ENCODE assay signal across 8 cellular contexts in the genomic region with DNA sequence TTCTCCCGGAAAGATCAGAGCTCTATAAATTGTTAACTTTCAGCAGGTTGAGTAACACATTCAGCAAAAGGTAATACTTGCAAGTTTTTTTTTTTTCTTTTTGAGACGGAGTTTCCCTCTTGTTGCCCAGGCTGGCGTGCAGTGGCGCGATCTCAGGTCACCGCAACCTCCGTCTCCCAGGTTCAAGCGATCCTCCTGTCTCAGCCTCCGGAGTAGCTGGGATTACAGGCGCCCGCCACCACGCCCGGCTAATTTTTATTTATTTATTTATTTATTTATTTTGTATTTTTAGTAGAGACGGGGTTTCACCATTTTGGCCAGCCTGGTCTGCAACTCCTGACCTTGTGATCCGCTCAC. TPM values are rescaled to one million over a fixed set of nuclear protein-coding genes. Genes with fewer than 3 reads are reported as not detected.
A peak's percentile ranks its signal among the peaks of the same experiment; 100 is the strongest.
DNase-seq lines count a peak whose midpoint lies in the region; ATAC-seq, FAIRE-seq and TF ChIP-seq lines count a peak whose summit lies in the region.
"Not testable (repeated sequence)": the region's sequence is repeated elsewhere in the genome, so short reads cannot be mapped to it uniquely, and the experiment has no call there.

No MANE protein-coding gene starts in this region.

- POLR2A ChIA-PET in CD4-positive, alpha-beta T cell (lab: Charles Lee), result interaction anchor here (0.6 to 2.4 kb wide), 7 partner anchors 9 to 163 kb away, joined by 3 to 10 read pairs (median 6); partner anchors contain the start of genes OSBPL11 and ZNF148
- POLR2A ChIA-PET in activated B cell treated with CpG ODN at 0.5 μM for 24 hours (lab: Charles Lee), result interaction anchor here (0.6 to 2.0 kb wide), 7 partner anchors 28 to 481 kb away, joined by 3 to 17 read pairs (median 6); partner anchors contain the start of gene OSBPL11
- POLR2A ChIA-PET in K562 (lab: Yijun Ruan, JAX), result interaction anchor here (0.8 kb wide), 1 partner anchor 20 kb away, joined by 5 read pairs; no protein-coding TSS in a partner anchor

- peak overlapping the region; percentile 91 for H3K4me3 ChIP-seq in K562
- peak overlapping the region; percentile 83 to 98 (median 86) for H3K4me3 ChIP-seq in esophagus muscularis mucosa
- peak overlapping the region; percentile 57 to 93 (median 90) for H3K4me3 ChIP-seq in liver (ENCODE audit: low read depth in 1 of 3, low read length in 3 of 3)
- peak overlapping the region; percentile 93 for H3K4me3 ChIP-seq in osteoblast (ENCODE audit: insufficient read depth, low read length)
- H3K4me3 ChIP-seq in testis, result peak overlapping the region; percentile 83 to 95

- peak overlapping the region; percentile 89 for H3K4me2 ChIP-seq in K562 (ENCODE audit: insufficient read depth, low read length)
- H3K4me2 ChIP-seq in osteoblast (ENCODE audit: insufficient read depth, low read length), result peak overlapping the region; percentile 96

- H3K9me3 ChIP-seq in CD4-positive, alpha-beta T cell (ENCODE audit: control insufficient read depth, low read length); KOPT-K1 (ENCODE audit: insufficient read depth, low read length, poor library complexity, severe bottlenecking); K562 (replicated peaks; ENCODE audit: control insufficient read depth, insufficient read depth, low read depth, low read length); esophagus muscularis mucosa; liver (ENCODE audit: control insufficient read depth in 4 of 4, low read length in 3 of 4); osteoblast (ENCODE audit: low read depth, low read length); testis: not testable (repeated sequence)

- H3K79me2 ChIP-seq in K562 (ENCODE audit: control insufficient read depth, insufficient read depth, low read length) (peaks cover 32% of the 10 kb centered on the region), osteoblast (ENCODE audit: insufficient read depth, low read length) (peaks cover 50% of the 10 kb centered on the region)

- H3K36me3 ChIP-seq in KOPT-K1 (ENCODE audit: insufficient read depth, low read length), result peaks cover 25% of the 10 kb centered on the region
- H3K36me3 ChIP-seq in K562 (ENCODE audit: control insufficient read depth, insufficient read depth, low read length), result peaks cover 19% of the 10 kb centered on the region; the same call in 1 of the 3 replicates
- H3K36me3 ChIP-seq in esophagus muscularis mucosa, result peaks cover 0 to 21% (median 10%) of the 10 kb centered on the region in 4 donors
- not testable (repeated sequence) for H3K36me3 ChIP-seq in liver (ENCODE audit: control insufficient read depth in 4 of 4, insufficient read depth in 3 of 4, low read depth in 1 of 4, low read length in 3 of 4); osteoblast (ENCODE audit: insufficient read depth, low read length); testis (ENCODE audit: low read depth, missing control alignments)

- not testable (repeated sequence) for TF ChIP-seq CTCF in CD4-positive, alpha-beta T cell (IDR thresholded peaks at IDR 0.05); activated B cell treated with CpG ODN at 0.5 μM for 24 hours (IDR thresholded peaks at IDR 0.05); K562 (IDR thresholded peaks at IDR 0.05 in 2 of 3, conservative IDR thresholded peaks at IDR 0.05 in 1 of 3; ENCODE audit: insufficient read depth in 2 of 3, low read depth in 1 of 3, low read length in 3 of 3); esophagus muscularis mucosa (IDR thresholded peaks at IDR 0.05); liver (IDR thresholded peaks at IDR 0.05; ENCODE audit: low read depth, low read length, missing input control); osteoblast (IDR thresholded peaks at IDR 0.05; ENCODE audit: extremely low read depth, low read depth, low read length); testis (IDR thresholded peaks at IDR 0.05)

- intact Hi-C loops in CD4-positive, alpha-beta T cell (cut with DNase I, micrococcal nuclease), result loop anchor here in 1 of 2 experiments (2.0 kb wide), 1 partner anchor 74 kb away; the partner anchor contains the start of gene OSBPL11
- intact Hi-C loops in activated B cell treated with CpG ODN at 0.5 μM for 24 hours (cut with micrococcal nuclease), result loop anchor here (1.0 to 2.0 kb wide), 2 partner anchors 75 to 146 kb away; partner anchors contain the start of genes OSBPL11 and ZNF148
- intact Hi-C loops in K562 (cut with micrococcal nuclease); esophagus muscularis mucosa (cut with DNase I); testis (cut with DNase I; ENCODE audit: low total_unique reads): not testable (repeated sequence)

- peak overlapping the region; percentile 98 for H3K4me3 Mint-ChIP-seq in CD4-positive, alpha-beta T cell
- H3K4me3 Mint-ChIP-seq in activated B cell treated with CpG ODN at 0.5 μM for 24 hours, result peak overlapping the region; percentile 98

- ATAC-seq in CD4-positive, alpha-beta T cell (ENCODE audit: poor library complexity); activated B cell treated with CpG ODN at 0.5 μM for 24 hours (ENCODE audit: low read depth); K562: not testable (repeated sequence)

- CTCF ChIA-PET in CD4-positive, alpha-beta T cell (lab: Charles Lee), result interaction anchor here (0.9 kb wide), 1 partner anchor 65 kb away, joined by 5 read pairs; no protein-coding TSS in a partner anchor
- CTCF ChIA-PET in activated B cell treated with CpG ODN at 0.5 μM for 24 hours (lab: Charles Lee), result interaction anchor here (0.6 to 2.4 kb wide), 2 partner anchors 49 to 65 kb away, joined by 3 to 10 read pairs; no protein-coding TSS in a partner anchor
- CTCF ChIA-PET in K562 (lab: Yijun Ruan, JAX; ENCODE audit: low intra/inter-chr PET ratio), result not testable (repeated sequence)

- FAIRE-seq in K562 (lab: Jason Lieb, UNC), result not testable (repeated sequence)

- H3K4me1 Mint-ChIP-seq in CD4-positive, alpha-beta T cell (ENCODE audit: low read depth), result peaks cover 39% of the 10 kb centered on the region
- H3K4me1 Mint-ChIP-seq in activated B cell treated with CpG ODN at 0.5 μM for 24 hours, result peaks cover 39% of the 10 kb centered on the region

- not testable (repeated sequence) for TF ChIP-seq EP300 in K562 (IDR thresholded peaks at IDR 0.05; ENCODE audit: low read length); esophagus muscularis mucosa (IDR thresholded peaks at IDR 0.05)

- not testable (repeated sequence) for H3K9me1 ChIP-seq in K562 (ENCODE audit: control insufficient read depth, insufficient read depth, low read length)

- H3K9ac ChIP-seq in K562 (ENCODE audit: insufficient read depth in 1 of 2, low read depth in 2 of 2, low read length in 2 of 2) (peak overlapping the region; percentile 82 to 96; a peak in 3 of 4 replicates), liver (ENCODE audit: low read depth in 1 of 2, low read length in 2 of 2) (peak overlapping the region in 1 of 2 donors; percentile 79)

- not testable (repeated sequence) for H4K20me1 ChIP-seq in K562 (replicated peaks; ENCODE audit: control insufficient read depth, insufficient read depth, low read length); osteoblast (ENCODE audit: insufficient read depth, low read length)

- H3K27ac ChIP-seq in CD4-positive, alpha-beta T cell (ENCODE audit: low read depth, low read length), result peak overlapping the region; percentile 51
- H3K27ac ChIP-seq in KOPT-K1 (ENCODE audit: low read depth, low read length, poor library complexity, severe bottlenecking) (peak overlapping the region; percentile 60), K562 (ENCODE audit: extremely low read depth, low read depth, low read length) (peak overlapping the region; percentile 81), esophagus muscularis mucosa (replicated peaks in 1 of 4) (peak overlapping the region; percentile 87 to 92 (median 89)), liver (ENCODE audit: low read depth in 1 of 2, low read length in 2 of 2) (peak overlapping the region; percentile 69 to 75), osteoblast (ENCODE audit: low read depth, low read length) (peak overlapping the region; percentile 74), testis (peak overlapping the region; percentile 83 to 90)

- in situ Hi-C loops in K562 (cut with MboI), result not testable (repeated sequence)

- H3K27me3 Mint-ChIP-seq in CD4-positive, alpha-beta T cell; activated B cell treated with CpG ODN at 0.5 μM for 24 hours: not testable (repeated sequence)

- DNase-seq in CD4-positive, alpha-beta T cell; activated B cell treated with CpG ODN at 0.5 μM for 24 hours; K562 (ENCODE audit: extremely low read depth in 1 of 4, low spot score in 3 of 4); esophagus muscularis mucosa (ENCODE audit: extremely low spot score); osteoblast (ENCODE audit: insufficient read length, low spot score, missing footprints); testis: not testable (repeated sequence)

- H3K27ac Mint-ChIP-seq in CD4-positive, alpha-beta T cell, result peak overlapping the region; percentile 85
- H3K27ac Mint-ChIP-seq in activated B cell treated with CpG ODN at 0.5 μM for 24 hours, result peak overlapping the region; percentile 92

- WGBS in K562 (ENCODE audit: insufficient coverage, low coverage, missing lambda C conversion rate), result 50% methylated on average over 2 of the region's 15 CpGs
- WGBS in esophagus muscularis mucosa, result 81% methylated on average over 15 of the region's 15 CpGs
- WGBS in liver, result 32% methylated on average over 15 of the region's 15 CpGs
- WGBS in testis, 2 donors, result 42 to 61% methylated on average over 15 of the region's 15 CpGs

- H3K9me3 Mint-ChIP-seq in CD4-positive, alpha-beta T cell; activated B cell treated with CpG ODN at 0.5 μM for 24 hours: not testable (repeated sequence)

- H3K27me3 ChIP-seq in CD4-positive, alpha-beta T cell (ENCODE audit: control insufficient read depth, insufficient read depth, low read length); K562 (ENCODE audit: control insufficient read depth in 2 of 2, insufficient read depth in 2 of 2, low read length in 2 of 2); esophagus muscularis mucosa; liver (ENCODE audit: control insufficient read depth in 4 of 4, insufficient read depth in 4 of 4, low read length in 3 of 4); osteoblast (ENCODE audit: insufficient read depth, low read length); testis: not testable (repeated sequence)

- TF ChIP-seq POLR2A in K562 (conservative IDR thresholded peaks at IDR 0.05); esophagus muscularis mucosa (IDR thresholded peaks at IDR 0.05; ENCODE audit: low read depth); testis (IDR thresholded peaks at IDR 0.05): not testable (repeated sequence)

- H3K4me1 ChIP-seq in K562 (replicated peaks in 1 of 2; ENCODE audit: control insufficient read depth in 2 of 2, insufficient read depth in 2 of 2, low read length in 2 of 2) (peaks cover 0 to 19% of the 10 kb centered on the region in 2 experiments; a peak in 2 of 5 replicates), esophagus muscularis mucosa (peaks cover 22 to 43% (median 36%) of the 10 kb centered on the region in 4 donors), liver (ENCODE audit: control insufficient read depth in 4 of 4, insufficient read depth in 4 of 4, low read length in 3 of 4) (peaks cover 1 to 20% (median 8%) of the 10 kb centered on the region in 4 donors), osteoblast (ENCODE audit: insufficient read depth, low read length) (peaks cover 14% of the 10 kb centered on the region)
- not testable (repeated sequence) for H3K4me1 ChIP-seq in testis

- peaks cover 30% of the 10 kb centered on the region for H3K36me3 Mint-ChIP-seq in CD4-positive, alpha-beta T cell (ENCODE audit: low read depth)
- peaks cover 19% of the 10 kb centered on the region for H3K36me3 Mint-ChIP-seq in activated B cell treated with CpG ODN at 0.5 μM for 24 hours (ENCODE audit: low read depth)

- H2AFZ ChIP-seq in K562 (ENCODE audit: low read depth, low read length) (peak overlapping the region; percentile 99), osteoblast (ENCODE audit: low read length) (peak overlapping the region; percentile 93)

- TF ChIP-seq RAD21 in K562 (CRISPR knock-in tag; conservative IDR thresholded peaks at IDR 0.05 in 1 of 2, IDR thresholded peaks at IDR 0.05 in 1 of 2); liver (IDR thresholded peaks at IDR 0.05): not testable (repeated sequence)

- TSS peak; percentile 84 for BruUV-seq in K562 (replicated peaks; lab: Mats Ljungman, UMichigan)

RNA-seq across cellular contexts. Expression of gene SNX4, which starts 0.5 kb away (rescaled TPM):
- total RNA-seq in CD4-positive, alpha-beta T cell, result 10 to 100 TPM; 23.4 to 24.6 TPM
- total RNA-seq in activated B cell treated with CpG ODN at 0.5 μM for 24 hours (28.2 and 30.2 TPM in 2 replicates), K562 (2014; rRNA removed) (25.8 and 37.8 TPM in 2 replicates), K562 (2014; rRNA removed; fragmentation: Illumina TruSeq; extraction: Trizol) (33.8 and 39.2 TPM in 2 replicates), K562 (2015; rRNA removed; fragmentation: Illumina TruSeq; extraction: Trizol) (36.7 and 40.3 TPM in 2 replicates), K562 (2021) (29.6 and 30.0 TPM in 2 replicates), esophagus muscularis mucosa (10 to 100 TPM; 22.9 to 47.3 (median 32.6) TPM), liver (10 to 100 TPM; 41.5 to 54.6 TPM), osteoblast (34.5 and 36.2 TPM in 2 replicates), testis (10 to 100 TPM; 60.7 to 67.2 TPM)
- 16.9 and 33.5 TPM in 2 replicates for total RNA-seq in K562 (2011; cell fraction: chromatin; rRNA removed; ENCODE audit: low replicate concordance)
- total RNA-seq in K562 (2011; cell fraction: nucleolus; rRNA removed), result 8.0 and 11.4 TPM in 2 replicates
- total RNA-seq in K562 (2011; cell fraction: nucleoplasm; rRNA removed), result 11.1 and 14.1 TPM in 2 replicates
- polyA plus RNA-seq in K562 (2011; rRNA removed) (21.2 and 30.8 TPM in 2 replicates), K562 (2014; fragmentation: Illumina TruSeq; extraction: Trizol) (26.9 and 29.9 TPM in 2 replicates), K562 (2014; fragmentation: Nextera tagmentation; extraction: Ambion mirVana) (10 to 100 TPM; 11.4 to 15.8 TPM), K562 (2014; rRNA removed) (27.0 and 29.9 TPM in 2 replicates), liver (10 to 100 TPM; 25.9 to 28.8 TPM), testis (ENCODE audit: insufficient read depth, low read depth, low replicate concordance) (22.8 TPM)
- polyA plus RNA-seq in K562 (2011; cell fraction: cytosol; rRNA removed), result 3.9 and 10.8 TPM in 2 replicates
- 4.5 and 6.8 TPM in 2 replicates for polyA plus RNA-seq in K562 (2011; cell fraction: nucleus; rRNA removed)
- polyA plus RNA-seq in K562 (2012), result 23.0 and 43.0 TPM in 2 replicates
- polyA minus RNA-seq in K562 (2011; rRNA and poly(A)+ RNA removed), result 38.9 and 41.2 TPM in 2 replicates
- 11.6 and 12.7 TPM in 2 replicates for polyA minus RNA-seq in K562 (2011; cell fraction: cytosol; rRNA and poly(A)+ RNA removed)
- polyA minus RNA-seq in K562 (2011; cell fraction: nucleus; rRNA and poly(A)+ RNA removed), result 5.4 and 18.7 TPM in 2 replicates
